1 cellular context compared by ENCODE assay signal in the genomic region with DNA sequence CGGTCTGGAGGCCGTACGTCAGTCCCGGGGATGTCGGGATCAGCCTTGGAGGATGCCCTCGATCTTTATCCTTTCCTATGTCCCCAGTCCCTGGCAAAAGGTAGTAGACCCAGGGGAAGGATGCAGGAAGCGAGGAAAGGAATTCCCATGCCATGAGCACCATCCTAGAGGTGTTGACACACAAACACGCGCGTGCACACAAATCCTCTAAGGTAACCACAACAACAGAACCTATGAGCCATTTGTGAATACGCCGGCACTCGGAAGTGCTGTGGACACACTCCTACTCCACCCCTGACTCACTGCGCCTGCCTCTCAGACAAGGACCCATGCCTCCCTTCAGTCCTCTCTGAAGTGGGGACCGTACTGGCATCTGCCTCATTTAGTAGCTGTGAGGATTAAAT.
TF ChIP-seq lines count a peak whose summit lies in the region.

No MANE protein-coding gene starts in this region.

TF ChIP-seq in GM12878, 131 proteins besides CTCF, POLR2A, EP300 and RAD21 (continued from another document):
- TF ChIP-seq, protein P1, sequence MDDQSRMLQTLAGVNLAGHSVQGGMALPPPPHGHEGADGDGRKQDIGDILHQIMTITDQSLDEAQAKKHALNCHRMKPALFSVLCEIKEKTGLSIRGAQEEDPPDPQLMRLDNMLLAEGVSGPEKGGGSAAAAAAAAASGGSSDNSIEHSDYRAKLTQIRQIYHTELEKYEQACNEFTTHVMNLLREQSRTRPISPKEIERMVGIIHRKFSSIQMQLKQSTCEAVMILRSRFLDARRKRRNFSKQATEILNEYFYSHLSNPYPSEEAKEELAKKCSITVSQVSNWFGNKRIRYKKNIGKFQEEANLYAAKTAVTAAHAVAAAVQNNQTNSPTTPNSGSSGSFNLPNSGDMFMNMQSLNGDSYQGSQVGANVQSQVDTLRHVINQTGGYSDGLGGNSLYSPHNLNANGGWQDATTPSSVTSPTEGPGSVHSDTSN (IDR thresholded peaks at IDR 0.05; ENCODE audit: insufficient replicate concordance, low read depth, low read length) = no peak
